In genomic region chr15:101614001-101614585, GRCh38 we compare ENCODE assay signal across 22 cellular contexts. TPM values are rescaled to one million over a fixed set of nuclear protein-coding genes. Genes with fewer than 3 reads are reported as not detected.
A peak's percentile ranks its signal among the peaks of the same experiment; 100 is the strongest.
DNase-seq lines count a peak whose midpoint lies in the region; ATAC-seq and TF ChIP-seq lines count a peak whose summit lies in the region.
"Had no signal": no experiment of that assay in that cellular context is flagged by ENCODE, and none has a peak within 500 bp of the region (broad histone marks: within the 10 kb centered on the region; RNA-seq: fewer than 3 reads in every experiment).

No MANE protein-coding gene starts in this region.

- H3K9ac ChIP-seq in SK-N-SH = no peak overlapping the region

- H3K27me3 Mint-ChIP-seq in nephron (ENCODE audit: low read depth) = peaks cover 18% of the 10 kb centered on the region
- H3K27me3 Mint-ChIP-seq in activated naive CD8-positive, alpha-beta T cell treated with anti-CD3 and anti-CD28 coated beads, Interleukin-2, amount 50 U/mL, for 24 hours = no peaks in the 10 kb centered on the region
- H3K27me3 Mint-ChIP-seq: activated CD4-positive, alpha-beta memory T cell treated with anti-CD3 and anti-CD28 coated beads for 36 hours; IgD-negative memory B cell had no signal

- DNase-seq in SK-N-SH (peak; percentile 65), foreskin melanocyte (peak; percentile 42), thoracic aorta (ENCODE audit: low spot score) (no peak), T-helper 1 cell (no peak), GM03348 (ENCODE audit: low spot score) (no peak)
- no peak for DNase-seq in activated naive CD8-positive, alpha-beta T cell treated with anti-CD3 and anti-CD28 coated beads, Interleukin-2, amount 50 U/mL, for 24 hours
- DNase-seq: activated CD4-positive, alpha-beta memory T cell treated with anti-CD3 and anti-CD28 coated beads for 36 hours; activated naive CD4-positive, alpha-beta T cell; effector memory CD4-positive, alpha-beta T cell; lower lobe of right lung; MG63; stimulated activated CD4-positive, alpha-beta T cell treated with anti-CD3 and anti-CD28 coated beads, Interleukin-4, amount 100 ng/mL, for 24 hours had no signal

- H3K9me3 Mint-ChIP-seq in nephron = no peaks in the 10 kb centered on the region
- no peaks in the 10 kb centered on the region for H3K9me3 Mint-ChIP-seq in activated naive CD8-positive, alpha-beta T cell treated with anti-CD3 and anti-CD28 coated beads, Interleukin-2, amount 50 U/mL, for 24 hours
- H3K9me3 Mint-ChIP-seq: activated CD4-positive, alpha-beta memory T cell treated with anti-CD3 and anti-CD28 coated beads for 36 hours; CD14-positive monocyte; IgD-negative memory B cell; T-helper 1 cell treated with Interleukin-12 subunit alpha and Interleukin-12 subunit beta and Interleukin-4 antibody, amounts not matched to agents 30 μg/mL and 1 μg/mL, for 36 hours had no signal

- H3K36me3 ChIP-seq in SK-N-SH (replicated peaks in 1 of 2; ENCODE audit: control insufficient read depth in 1 of 2, insufficient read depth in 2 of 2, low read length in 1 of 2) (no peaks in the 10 kb centered on the region), thoracic aorta (no peaks in the 10 kb centered on the region)
- H3K36me3 ChIP-seq: lower lobe of right lung, pancreas, uterus, WERI-Rb-1 had no signal

- TF ChIP-seq RAD21 in SK-N-SH (IDR thresholded peaks at IDR 0.05; ENCODE audit: low read length) = no peak

- H3F3A ChIP-seq in SK-N-SH (replicated peaks; ENCODE audit: insufficient read depth) = no peaks in the 10 kb centered on the region

- H3K4me1 ChIP-seq in SK-N-SH (ENCODE audit: control insufficient read depth in 1 of 2, insufficient read depth in 2 of 2, low read depth in 1 of 2, low read length in 1 of 2) (peaks cover 0 to 81% of the 10 kb centered on the region in 2 experiments; a peak in 2 of 4 replicates), thoracic aorta (ENCODE audit: control insufficient read depth in 1 of 2, low read depth in 2 of 2) (peaks cover 24 to 59% of the 10 kb centered on the region in 2 donors)
- H3K4me1 ChIP-seq: uterus had no signal

- TF ChIP-seq CTCF in SK-N-SH (IDR thresholded peaks at IDR 0.05) = no peak
- no peak for TF ChIP-seq CTCF in nephron (IDR thresholded peaks at IDR 0.05; ENCODE audit: unreplicated experiment in 3 of 3)
- no peak for TF ChIP-seq CTCF in thoracic aorta (IDR thresholded peaks at IDR 0.05)

- no peaks in the 10 kb centered on the region for H3K9me2 ChIP-seq in SK-N-SH

- POLR2A ChIA-PET in SK-N-SH (lab: Yijun Ruan, JAX) = interaction anchor here (1.4 kb wide), 1 partner anchor 29 kb away, joined by 5 read pairs; no protein-coding TSS in a partner anchor

- no peak overlapping the region for H2AFZ ChIP-seq in SK-N-SH (ENCODE audit: low read depth)

- TF ChIP-seq EP300 in SK-N-SH (IDR thresholded peaks at IDR 0.05; ENCODE audit: borderline replicate concordance in 1 of 2, low read depth in 1 of 2, low read length in 1 of 2) = peak in 1 of 2 experiments; percentile 27; a peak in 1 of 4 replicates

- no peak overlapping the region for H3K4me2 ChIP-seq in SK-N-SH
- H3K4me2 ChIP-seq: smooth muscle cell had no signal

- CTCF ChIA-PET in SK-N-SH (lab: Yijun Ruan, JAX) = interaction anchor here (1.4 to 1.6 kb wide), 3 partner anchors 18 to 28 kb away, joined by 3 to 9 read pairs (median 3); no protein-coding TSS in a partner anchor

- H3K9me3 ChIP-seq in SK-N-SH = no peaks in the 10 kb centered on the region
- no peaks in the 10 kb centered on the region for H3K9me3 ChIP-seq in thoracic aorta
- H3K9me3 ChIP-seq: lower lobe of right lung, MG63, pancreas, uterus had no signal

- H3K27ac ChIP-seq in SK-N-SH (ENCODE audit: low read depth in 2 of 2, low read length in 1 of 2) (peak overlapping the region in 1 of 2 experiments; percentile 75; a peak in 2 of 4 replicates), thoracic aorta (peak overlapping the region; percentile 6 to 55)
- H3K27ac ChIP-seq: HL-60, lower lobe of right lung, pancreas, uterus, WERI-Rb-1 had no signal

- H3K4me1 Mint-ChIP-seq in nephron = peaks cover 81% of the 10 kb centered on the region
- no peaks in the 10 kb centered on the region for H3K4me1 Mint-ChIP-seq in activated naive CD8-positive, alpha-beta T cell treated with anti-CD3 and anti-CD28 coated beads, Interleukin-2, amount 50 U/mL, for 24 hours

- H3K79me2 ChIP-seq in SK-N-SH (ENCODE audit: insufficient read depth) = no peaks in the 10 kb centered on the region

- ATAC-seq in SK-N-SH treated with all-trans-retinoic acid at 6 μM for 48 hours (no peak; the same call in 1 of the 3 replicates), thoracic aorta (ENCODE audit: insufficient number of reproducible peaks, low FRiP score, low read depth) (no peak)
- no peak for ATAC-seq in activated naive CD8-positive, alpha-beta T cell treated with anti-CD3 and anti-CD28 coated beads, Interleukin-2, amount 50 U/mL, for 24 hours
- ATAC-seq: lower lobe of right lung had no signal

- no peaks in the 10 kb centered on the region for H4K20me1 ChIP-seq in SK-N-SH (ENCODE audit: insufficient read depth)

- no peaks in the 10 kb centered on the region for H3K27me3 ChIP-seq in SK-N-SH (ENCODE audit: insufficient read depth)
- no peaks in the 10 kb centered on the region for H3K27me3 ChIP-seq in thoracic aorta (replicated peaks; ENCODE audit: insufficient read depth)
- H3K27me3 ChIP-seq: MG63, pancreas, uterus had no signal

- H3K27ac Mint-ChIP-seq in nephron = peak overlapping the region; percentile 68 to 92 (median 87)
- no peak overlapping the region for H3K27ac Mint-ChIP-seq in activated naive CD8-positive, alpha-beta T cell treated with anti-CD3 and anti-CD28 coated beads, Interleukin-2, amount 50 U/mL, for 24 hours
- H3K27ac Mint-ChIP-seq: activated CD4-positive, alpha-beta memory T cell treated with anti-CD3 and anti-CD28 coated beads for 36 hours; IgD-negative memory B cell; T-helper 1 cell treated with Interleukin-12 subunit alpha and Interleukin-12 subunit beta and Interleukin-4 antibody, amounts not matched to agents 30 μg/mL and 1 μg/mL, for 36 hours had no signal

- no peaks in the 10 kb centered on the region for H3K36me3 Mint-ChIP-seq in nephron (ENCODE audit: low read depth)
- peaks cover 2% of the 10 kb centered on the region for H3K36me3 Mint-ChIP-seq in activated naive CD8-positive, alpha-beta T cell treated with anti-CD3 and anti-CD28 coated beads, Interleukin-2, amount 50 U/mL, for 24 hours (ENCODE audit: low read depth)
- H3K36me3 Mint-ChIP-seq: activated CD4-positive, alpha-beta memory T cell treated with anti-CD3 and anti-CD28 coated beads for 36 hours; CD14-positive monocyte had no signal

- peak overlapping the region in 1 of 3 experiments; percentile 11 for H3K4me3 Mint-ChIP-seq in nephron
- H3K4me3 Mint-ChIP-seq in activated naive CD8-positive, alpha-beta T cell treated with anti-CD3 and anti-CD28 coated beads, Interleukin-2, amount 50 U/mL, for 24 hours = no peak overlapping the region
- H3K4me3 Mint-ChIP-seq: activated CD4-positive, alpha-beta memory T cell treated with anti-CD3 and anti-CD28 coated beads for 36 hours; CD14-positive monocyte; IgD-negative memory B cell; T-helper 1 cell treated with Interleukin-12 subunit alpha and Interleukin-12 subunit beta and Interleukin-4 antibody, amounts not matched to agents 30 μg/mL and 1 μg/mL, for 36 hours had no signal

- 66% methylated on average over 11 of the region's 14 CpGs for WGBS in SK-N-SH (ENCODE audit: low lambda C conversion rate)

- H3K4me3 ChIP-seq in SK-N-SH (ENCODE audit: low read depth in 2 of 2, low read length in 1 of 2) (no peak overlapping the region), thoracic aorta (no peak overlapping the region)
- H3K4me3 ChIP-seq: lower lobe of right lung, MG63, pancreas, smooth muscle cell, uterus had no signal

TF ChIP-seq in SK-N-SH, 30 proteins besides CTCF, POLR2A, EP300 and RAD21 (continues in another document):
- TF ChIP-seq GATA2 (CRISPR knock-in tag; IDR thresholded peaks at IDR 0.05) (peak; percentile 59), FOXM1 (IDR thresholded peaks at IDR 0.05; ENCODE audit: low read depth) (no peak)

TF ChIP-seq in SK-N-SH treated with all-trans-retinoic acid at 6 μM for 48 hours, 23 proteins besides CTCF, POLR2A, EP300 and RAD21:
- TF ChIP-seq SNAI2 (CRISPR knock-in tag; IDR thresholded peaks at IDR 0.05) = no peak

RNA-seq across cellular contexts. Expression of gene TM2D3, which starts 38.1 kb away (rescaled TPM):
- 71.6 and 73.3 TPM in 2 replicates for polyA plus RNA-seq in SK-N-SH (2012; rRNA removed)
- 66.3 and 69.5 TPM in 2 replicates for polyA plus RNA-seq in SK-N-SH (2012; cell fraction: cytosol; rRNA removed)
- polyA plus RNA-seq in SK-N-SH (2012; cell fraction: nucleus; rRNA removed) = 74.8 and 94.3 TPM in 2 replicates
- total RNA-seq in thoracic aorta = 100 to 1,000 TPM in 1 of 2 donors, 10 to 100 TPM in 1; 39.8 to 104 TPM

Comparison
In these comparisons a context has a peak if more than half of its experiments do, and no peak if none do; other contexts are left out.
1. DNase-seq: peak in SK-N-SH (single experiment) and foreskin melanocyte (single experiment); none in thoracic aorta (single experiment), activated naive CD8-positive, alpha-beta T cell treated with anti-CD3 and anti-CD28 coated beads, Interleukin-2, amount 50 U/mL, for 24 hours (single experiment), T-helper 1 cell (0 of 5) and GM03348 (single experiment).